In the genomic region with DNA sequence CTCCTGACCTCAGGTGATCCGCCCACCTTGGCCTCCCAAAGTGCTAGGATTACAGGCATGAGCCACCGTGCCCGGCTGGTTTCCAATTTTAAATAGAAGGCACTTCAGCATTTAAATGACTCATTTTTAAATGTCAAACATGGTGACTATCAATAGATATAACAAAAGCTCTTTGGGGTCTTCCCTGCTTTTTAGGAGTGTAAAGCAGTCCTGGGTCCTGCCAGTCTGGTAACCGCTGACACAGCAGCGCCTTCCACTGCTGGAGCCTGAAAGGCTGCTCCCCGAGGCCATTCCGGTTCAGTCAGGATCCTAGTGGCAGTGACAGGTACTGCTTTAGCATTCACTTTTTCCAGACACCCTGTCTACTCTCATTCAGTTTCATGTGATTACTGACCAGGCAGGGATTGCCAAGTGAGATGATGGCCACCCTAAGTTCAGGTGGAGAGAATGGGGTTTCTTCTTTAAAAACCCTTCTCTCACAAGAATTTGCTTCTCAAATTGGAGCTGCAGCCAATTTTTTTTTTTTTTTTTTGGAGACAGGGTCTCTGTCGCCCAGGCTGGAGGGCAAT, we compare ENCODE assay signal across 8 cellular contexts. TPM values are rescaled to one million over a fixed set of nuclear protein-coding genes. Genes with fewer than 3 reads are reported as not detected.
A peak's percentile ranks its signal among the peaks of the same experiment; 100 is the strongest.
DNase-seq lines count a peak whose midpoint lies in the region; ATAC-seq, FAIRE-seq and TF ChIP-seq lines count a peak whose summit lies in the region.

No MANE protein-coding gene starts in this region.

- ATAC-seq in K562 (peak; percentile 85), GM18867 (IDR thresholded peaks at IDR 0.05; ENCODE audit: unreplicated experiment) (no peak), GM19328 (IDR thresholded peaks at IDR 0.05; ENCODE audit: unreplicated experiment) (no peak)

- H3K9ac ChIP-seq in K562 (ENCODE audit: insufficient read depth in 1 of 2, low read depth in 2 of 2, low read length in 2 of 2), result no peak overlapping the region; a peak in 1 of 4 replicates
- H3K9ac ChIP-seq in kidney (ENCODE audit: low read length in 2 of 2), result peak overlapping the region in 1 of 2 donors; percentile 8

- peak in 1 of 2 experiments; percentile 41; a peak in 1 of 4 replicates for TF ChIP-seq RAD21 in K562 (CRISPR knock-in tag; conservative IDR thresholded peaks at IDR 0.05 in 1 of 2, IDR thresholded peaks at IDR 0.05 in 1 of 2)

- no peak for TF ChIP-seq POLR2A in K562 (conservative IDR thresholded peaks at IDR 0.05)

- H3K27me3 ChIP-seq in MG63, result no peaks in the 10 kb centered on the region
- H3K27me3 ChIP-seq in K562 (ENCODE audit: control insufficient read depth in 2 of 2, insufficient read depth in 2 of 2, low read length in 2 of 2), result no peaks in the 10 kb centered on the region

- peak; percentile 49 for DNase-seq in MG63
- DNase-seq in T-helper 22 cell (ENCODE audit: low read depth), result peak; percentile 47
- DNase-seq in K562 (ENCODE audit: extremely low read depth in 1 of 4, low spot score in 3 of 4), result peak; percentile 43 to 79 (median 56)
- peak; percentile 82 for DNase-seq in kidney
- peak; percentile 21 to 34 for DNase-seq in stimulated activated CD8-positive, alpha-beta memory T cell treated with anti-CD3 and anti-CD28 coated beads, Interleukin-7, amount 100 ng/mL, for 1 hour (ENCODE audit: low read depth in 2 of 2)

- H3K79me2 ChIP-seq in K562 (ENCODE audit: control insufficient read depth, insufficient read depth, low read length), result peaks cover 100% of the 10 kb centered on the region

- peaks cover 35 to 49% of the 10 kb centered on the region in 2 experiments; a peak in 4 of 5 replicates for H3K4me1 ChIP-seq in K562 (replicated peaks in 1 of 2; ENCODE audit: control insufficient read depth in 2 of 2, insufficient read depth in 2 of 2, low read length in 2 of 2)
- H3K4me1 ChIP-seq in kidney (ENCODE audit: control insufficient read depth in 1 of 2, insufficient read depth in 1 of 2, low read depth in 1 of 2, low read length in 2 of 2), result peaks cover 53 to 55% of the 10 kb centered on the region in 2 donors

- H3K36me3 ChIP-seq in MG63 (peaks cover 8% of the 10 kb centered on the region; the same call in 1 of the 2 replicates), K562 (ENCODE audit: control insufficient read depth, insufficient read depth, low read length) (peaks cover 19% of the 10 kb centered on the region; the same call in 2 of the 3 replicates), kidney (ENCODE audit: control insufficient read depth in 1 of 2, insufficient read depth in 2 of 2, low read length in 2 of 2) (no peaks in the 10 kb centered on the region)

- POLR2A ChIA-PET in K562 (lab: Yijun Ruan, JAX), result interaction anchor here (0.6 to 3.1 kb wide), 2 partner anchors 14 to 334 kb away, joined by 3 to 14 read pairs; no protein-coding TSS in a partner anchor

- H3K9me1 ChIP-seq in K562 (ENCODE audit: control insufficient read depth, insufficient read depth, low read length), result peaks cover 18% of the 10 kb centered on the region

- H2AFZ ChIP-seq in K562 (ENCODE audit: low read depth, low read length), result no peak overlapping the region

- BruUV-seq in K562 (replicated peaks; lab: Mats Ljungman, UMichigan), result no TSS peak

- H3K4me2 ChIP-seq in K562 (ENCODE audit: insufficient read depth, low read length), result peak overlapping the region; percentile 19; the same call in 1 of the 2 replicates

- H3K9me3 ChIP-seq in MG63, result no peaks in the 10 kb centered on the region
- no peaks in the 10 kb centered on the region for H3K9me3 ChIP-seq in K562 (replicated peaks; ENCODE audit: control insufficient read depth, insufficient read depth, low read depth, low read length)
- H3K9me3 ChIP-seq in kidney (ENCODE audit: control insufficient read depth in 1 of 2, low read length in 2 of 2), result no peaks in the 10 kb centered on the region

- peak; percentile 81 to 97 (median 84) for TF ChIP-seq CTCF in K562 (IDR thresholded peaks at IDR 0.05 in 2 of 3, conservative IDR thresholded peaks at IDR 0.05 in 1 of 3; ENCODE audit: insufficient read depth in 2 of 3, low read depth in 1 of 3, low read length in 3 of 3)
- peak; percentile 61 for TF ChIP-seq CTCF in kidney (IDR thresholded peaks at IDR 0.05; ENCODE audit: borderline replicate concordance, extremely low read depth, insufficient read depth)

- WGBS in K562 (ENCODE audit: insufficient coverage, low coverage, missing lambda C conversion rate), result 35% methylated on average over 8 of the region's 8 CpGs

- CTCF ChIA-PET in K562 (lab: Yijun Ruan, JAX; ENCODE audit: low intra/inter-chr PET ratio), result interaction anchor here (0.7 kb wide), 1 partner anchor 43 kb away, joined by 4 read pairs; no protein-coding TSS in a partner anchor

- no peak for TF ChIP-seq EP300 in K562 (IDR thresholded peaks at IDR 0.05; ENCODE audit: low read length)

- peaks cover 83% of the 10 kb centered on the region for H4K20me1 ChIP-seq in K562 (replicated peaks; ENCODE audit: control insufficient read depth, insufficient read depth, low read length)

- intact Hi-C loops in K562 (cut with micrococcal nuclease), result no loop called here
- intact Hi-C loops in kidney (cut with DNase I), result no loop called here

- FAIRE-seq in G401.6 (lab: Jason Lieb, UNC) (peak; percentile 3), K562 (lab: Jason Lieb, UNC) (peak; percentile 86), kidney (lab: Jason Lieb, UNC) (no peak)

- no peak overlapping the region for H3K4me3 ChIP-seq in MG63
- H3K4me3 ChIP-seq in K562, result no peak overlapping the region
- no peak overlapping the region for H3K4me3 ChIP-seq in kidney (ENCODE audit: low read length in 2 of 2)

- H3K27ac ChIP-seq in K562 (ENCODE audit: extremely low read depth, low read depth, low read length) (no peak overlapping the region), kidney (ENCODE audit: low read depth in 2 of 2, low read length in 2 of 2) (peak overlapping the region in 1 of 2 donors; percentile 16)

- in situ Hi-C loops in K562 (cut with MboI), result no loop called here

RNA-seq across cellular contexts. Expression of a gene that starts 5.1 kb away (rescaled TPM):
- 20.0 and 21.2 TPM in 2 replicates for total RNA-seq in MG63 (2014; rRNA removed; shearing (Covaris generic); ENCODE audit: low replicate concordance)
- 117 and 149 TPM in 2 replicates for total RNA-seq in K562 (2011; cell fraction: chromatin; rRNA removed; ENCODE audit: low replicate concordance)
- 70.2 and 72.0 TPM in 2 replicates for total RNA-seq in K562 (2011; cell fraction: nucleolus; rRNA removed)
- total RNA-seq in K562 (2011; cell fraction: nucleoplasm; rRNA removed), result 82.5 and 92.1 TPM in 2 replicates
- total RNA-seq in K562 (2014; rRNA removed), result 31.2 and 36.7 TPM in 2 replicates
- total RNA-seq in K562 (2014; rRNA removed; fragmentation: Illumina TruSeq; extraction: Trizol), result 22.2 and 23.4 TPM in 2 replicates
- total RNA-seq in K562 (2015; rRNA removed; fragmentation: Illumina TruSeq; extraction: Trizol), result 26.8 and 27.1 TPM in 2 replicates
- 38.2 and 43.6 TPM in 2 replicates for total RNA-seq in K562 (2021)
- 40.5 and 50.2 TPM in 2 replicates for polyA plus RNA-seq in K562 (2011; rRNA removed)
- polyA plus RNA-seq in K562 (2011; cell fraction: cytosol; rRNA removed), result 31.2 and 58.5 TPM in 2 replicates
- polyA plus RNA-seq in K562 (2011; cell fraction: nucleus; rRNA removed), result 256 and 286 TPM in 2 replicates
- polyA plus RNA-seq in K562 (2012), result 23.7 and 36.2 TPM in 2 replicates
- polyA plus RNA-seq in K562 (2014; fragmentation: Illumina TruSeq; extraction: Trizol), result 37.4 and 37.9 TPM in 2 replicates
- 1 to 10 TPM; 4.4 to 4.8 TPM for polyA plus RNA-seq in K562 (2014; fragmentation: Nextera tagmentation; extraction: Ambion mirVana)
- polyA plus RNA-seq in K562 (2014; rRNA removed), result 44.3 and 46.8 TPM in 2 replicates
- 32.2 and 34.2 TPM in 2 replicates for polyA minus RNA-seq in K562 (2011; rRNA and poly(A)+ RNA removed)
- 13.9 and 15.7 TPM in 2 replicates for polyA minus RNA-seq in K562 (2011; cell fraction: cytosol; rRNA and poly(A)+ RNA removed)
- polyA minus RNA-seq in K562 (2011; cell fraction: nucleus; rRNA and poly(A)+ RNA removed), result 35.7 and 49.3 TPM in 2 replicates
- 67.9 TPM for total RNA-seq in kidney
- polyA plus RNA-seq in kidney (ENCODE audit: insufficient read depth, low read depth, low replicate concordance), result 23.0 TPM

RNA-seq across cellular contexts. Expression of a gene that starts 16.7 kb away (rescaled TPM):
- 36.6 and 42.1 TPM in 2 replicates for total RNA-seq in MG63 (2014; rRNA removed; shearing (Covaris generic); ENCODE audit: low replicate concordance)
- total RNA-seq in K562 (2011; cell fraction: chromatin; rRNA removed; ENCODE audit: low replicate concordance), result 26.6 and 28.0 TPM in 2 replicates
- 15.2 and 19.5 TPM in 2 replicates for total RNA-seq in K562 (2011; cell fraction: nucleolus; rRNA removed)
- 23.8 and 32.1 TPM in 2 replicates for total RNA-seq in K562 (2011; cell fraction: nucleoplasm; rRNA removed)
- total RNA-seq in K562 (2014; rRNA removed) (22.2 and 26.0 TPM in 2 replicates), K562 (2014; rRNA removed; fragmentation: Illumina TruSeq; extraction: Trizol) (21.8 and 23.4 TPM in 2 replicates), K562 (2015; rRNA removed; fragmentation: Illumina TruSeq; extraction: Trizol) (22.4 and 23.0 TPM in 2 replicates), K562 (2021) (29.0 and 31.6 TPM in 2 replicates), kidney (37.3 TPM)
- polyA plus RNA-seq in K562 (2011; rRNA removed) (24.6 and 26.3 TPM in 2 replicates), K562 (2014; fragmentation: Illumina TruSeq; extraction: Trizol) (22.2 TPM in 2 replicates), K562 (2014; fragmentation: Nextera tagmentation; extraction: Ambion mirVana) (10 to 100 TPM in 1 of 2 experiments, 1 to 10 TPM in 1; 7.5 to 12.9 TPM), K562 (2014; rRNA removed) (24.9 and 25.7 TPM in 2 replicates), kidney (ENCODE audit: insufficient read depth, low read depth, low replicate concordance) (16.4 TPM)
- 20.8 and 25.4 TPM in 2 replicates for polyA plus RNA-seq in K562 (2011; cell fraction: cytosol; rRNA removed)
- polyA plus RNA-seq in K562 (2011; cell fraction: nucleus; rRNA removed), result 19.8 and 21.7 TPM in 2 replicates
- 21.3 and 23.2 TPM in 2 replicates for polyA plus RNA-seq in K562 (2012)
- polyA minus RNA-seq in K562 (2011; rRNA and poly(A)+ RNA removed), result 31.4 and 32.6 TPM in 2 replicates
- polyA minus RNA-seq in K562 (2011; cell fraction: cytosol; rRNA and poly(A)+ RNA removed), result 15.6 and 17.0 TPM in 2 replicates
- polyA minus RNA-seq in K562 (2011; cell fraction: nucleus; rRNA and poly(A)+ RNA removed), result 6.1 and 10.0 TPM in 2 replicates

RNA-seq across cellular contexts. Expression of a gene that starts 31.3 kb away (rescaled TPM):
- total RNA-seq in MG63 (2014; rRNA removed; shearing (Covaris generic); ENCODE audit: low replicate concordance), result not detected in 2 replicates
- not detected in 2 replicates for total RNA-seq in K562 (2011; cell fraction: chromatin; rRNA removed; ENCODE audit: low replicate concordance)
- total RNA-seq in K562 (2011; cell fraction: nucleolus; rRNA removed), result 0.13 TPM in 1 of 2 replicates, not detected in the other
- total RNA-seq in K562 (2011; cell fraction: nucleoplasm; rRNA removed), result 0.15 TPM in 1 of 2 replicates, not detected in the other
- total RNA-seq in K562 (2014; rRNA removed), result not detected in 2 replicates
- not detected in 2 replicates for total RNA-seq in K562 (2014; rRNA removed; fragmentation: Illumina TruSeq; extraction: Trizol)
- total RNA-seq in K562 (2015; rRNA removed; fragmentation: Illumina TruSeq; extraction: Trizol), result not detected in 2 replicates
- 0.27 and 0.31 TPM in 2 replicates for total RNA-seq in K562 (2021)
- polyA plus RNA-seq in K562 (2011; rRNA removed), result not detected in 2 replicates
- polyA plus RNA-seq in K562 (2011; cell fraction: cytosol; rRNA removed), result 0.03 TPM in 1 of 2 replicates, not detected in the other
- 0.06 and 0.10 TPM in 2 replicates for polyA plus RNA-seq in K562 (2011; cell fraction: nucleus; rRNA removed)
- 0.03 TPM in 1 of 2 replicates, not detected in the other for polyA plus RNA-seq in K562 (2012)
- polyA plus RNA-seq in K562 (2014; fragmentation: Illumina TruSeq; extraction: Trizol), result not detected in 2 replicates
- not detected for polyA plus RNA-seq in K562 (2014; fragmentation: Nextera tagmentation; extraction: Ambion mirVana)
- polyA plus RNA-seq in K562 (2014; rRNA removed), result 0.04 and 0.05 TPM in 2 replicates
- polyA minus RNA-seq in K562 (2011; rRNA and poly(A)+ RNA removed), result not detected in 2 replicates
- not detected in 2 replicates for polyA minus RNA-seq in K562 (2011; cell fraction: cytosol; rRNA and poly(A)+ RNA removed)
- not detected in 2 replicates for polyA minus RNA-seq in K562 (2011; cell fraction: nucleus; rRNA and poly(A)+ RNA removed)
- total RNA-seq in kidney, result 9.5 TPM
- polyA plus RNA-seq in kidney (ENCODE audit: insufficient read depth, low read depth, low replicate concordance), result 2.0 TPM

RNA-seq across cellular contexts. Expression of a gene that starts 59.6 kb away (rescaled TPM):
- 16.0 and 25.4 TPM in 2 replicates for total RNA-seq in MG63 (2014; rRNA removed; shearing (Covaris generic); ENCODE audit: low replicate concordance)
- total RNA-seq in K562 (2011; cell fraction: chromatin; rRNA removed; ENCODE audit: low replicate concordance), result 13.1 and 14.9 TPM in 2 replicates
- 7.5 and 9.5 TPM in 2 replicates for total RNA-seq in K562 (2011; cell fraction: nucleolus; rRNA removed)
- 8.6 and 8.8 TPM in 2 replicates for total RNA-seq in K562 (2011; cell fraction: nucleoplasm; rRNA removed)
- total RNA-seq in K562 (2014; rRNA removed), result 11.1 and 11.2 TPM in 2 replicates
- total RNA-seq in K562 (2014; rRNA removed; fragmentation: Illumina TruSeq; extraction: Trizol), result 7.4 and 7.9 TPM in 2 replicates
- 9.2 and 10.2 TPM in 2 replicates for total RNA-seq in K562 (2015; rRNA removed; fragmentation: Illumina TruSeq; extraction: Trizol)
- 11.1 and 12.6 TPM in 2 replicates for total RNA-seq in K562 (2021)
- polyA plus RNA-seq in K562 (2011; rRNA removed), result 8.5 and 12.2 TPM in 2 replicates
- 4.3 and 4.4 TPM in 2 replicates for polyA plus RNA-seq in K562 (2011; cell fraction: cytosol; rRNA removed)
- 8.0 and 8.3 TPM in 2 replicates for polyA plus RNA-seq in K562 (2011; cell fraction: nucleus; rRNA removed)
- polyA plus RNA-seq in K562 (2012), result 6.7 and 8.1 TPM in 2 replicates
- polyA plus RNA-seq in K562 (2014; fragmentation: Illumina TruSeq; extraction: Trizol), result 5.9 and 7.9 TPM in 2 replicates
- polyA plus RNA-seq in K562 (2014; fragmentation: Nextera tagmentation; extraction: Ambion mirVana), result 1 to 10 TPM in 1 of 2 experiments, under 1 TPM in 1; 1.00 to 1.1 TPM
- polyA plus RNA-seq in K562 (2014; rRNA removed), result 9.1 and 10.5 TPM in 2 replicates
- polyA minus RNA-seq in K562 (2011; rRNA and poly(A)+ RNA removed), result 6.6 and 6.8 TPM in 2 replicates
- polyA minus RNA-seq in K562 (2011; cell fraction: cytosol; rRNA and poly(A)+ RNA removed), result 3.8 and 6.5 TPM in 2 replicates
- polyA minus RNA-seq in K562 (2011; cell fraction: nucleus; rRNA and poly(A)+ RNA removed), result 1.9 and 3.9 TPM in 2 replicates
- 11.5 TPM for total RNA-seq in kidney
- 6.1 TPM for polyA plus RNA-seq in kidney (ENCODE audit: insufficient read depth, low read depth, low replicate concordance)

Comparison
In these comparisons a context has a peak if more than half of its experiments do, and no peak if none do; other contexts are left out.
1. DNase-seq: peak in every context shown above with its lines; median percentile 82 in kidney; 56 in K562; 49 in MG63; 47 in T-helper 22 cell; 28 in stimulated activated CD8-positive, alpha-beta memory T cell treated with anti-CD3 and anti-CD28 coated beads, Interleukin-7, amount 100 ng/mL, for 1 hour.